In genomic region chr5:175867587-175868347, GRCh38 we compare ENCODE assay signal across 9 cellular contexts. TPM values are rescaled to one million over a fixed set of nuclear protein-coding genes. Genes with fewer than 3 reads are reported as not detected.
DNase-seq lines count a peak whose midpoint lies in the region; ATAC-seq, FAIRE-seq and TF ChIP-seq lines count a peak whose summit lies in the region.
"Had no signal": no experiment of that assay in that cellular context is flagged by ENCODE, and none has a peak within 500 bp of the region (broad histone marks: within the 10 kb centered on the region; RNA-seq: fewer than 3 reads in every experiment).

No MANE protein-coding gene starts in this region.

- no peak for TF ChIP-seq CTCF in bronchial epithelial cell (IDR thresholded peaks at IDR 0.05; ENCODE audit: insufficient read depth, low read length, severe bottlenecking)

- peak; percentile 32 for FAIRE-seq in bronchial epithelial cell (lab: Jason Lieb, UNC)

- H3K4me3 ChIP-seq in bronchial epithelial cell (ENCODE audit: low read depth, low read length), result no peak overlapping the region

- no peaks in the 10 kb centered on the region for H3K36me3 ChIP-seq in bronchial epithelial cell (ENCODE audit: control insufficient read depth, insufficient read depth, low read length)

- H3K27ac Mint-ChIP-seq in stimulated activated naive CD8-positive, alpha-beta T cell treated with anti-CD3 and anti-CD28 coated beads, Interleukin-15, amount 100 ng/mL, for 72 hours, result no peak overlapping the region
- H3K27ac Mint-ChIP-seq: nephron had no signal

- H3K27me3 Mint-ChIP-seq in stimulated activated naive CD8-positive, alpha-beta T cell treated with anti-CD3 and anti-CD28 coated beads, Interleukin-15, amount 100 ng/mL, for 72 hours, result peaks cover 23% of the 10 kb centered on the region

- H3K4me3 Mint-ChIP-seq in stimulated activated naive CD8-positive, alpha-beta T cell treated with anti-CD3 and anti-CD28 coated beads, Interleukin-15, amount 100 ng/mL, for 72 hours, result no peak overlapping the region
- H3K4me3 Mint-ChIP-seq: nephron had no signal

- H3K27me3 ChIP-seq in bronchial epithelial cell (ENCODE audit: control insufficient read depth, insufficient read depth, low read length), result peaks cover 2% of the 10 kb centered on the region

- DNase-seq in activated T-cell treated with anti-CD3 and anti-CD28 coated beads, Interleukin-2, amount 50 U/mL, for 48 hours, result peak; percentile 32 to 33
- DNase-seq in activated T-cell treated with anti-CD3 and anti-CD28 coated beads, Interleukin-2, amount 50 U/mL, for 1 hour, result no peak
- peak; percentile 60 for DNase-seq in NCI-H1694 (lab: John Stamatoyannopoulos, UW)
- no peak for DNase-seq in bronchial epithelial cell (ENCODE audit: low read depth)
- DNase-seq in stimulated activated naive CD8-positive, alpha-beta T cell treated with anti-CD3 and anti-CD28 coated beads, Interleukin-15, amount 100 ng/mL, for 72 hours, result no peak

- peaks cover 12% of the 10 kb centered on the region for H3K4me1 Mint-ChIP-seq in stimulated activated naive CD8-positive, alpha-beta T cell treated with anti-CD3 and anti-CD28 coated beads, Interleukin-15, amount 100 ng/mL, for 72 hours
- H3K4me1 Mint-ChIP-seq: nephron had no signal

- H3K9me3 Mint-ChIP-seq in stimulated activated naive CD8-positive, alpha-beta T cell treated with anti-CD3 and anti-CD28 coated beads, Interleukin-15, amount 100 ng/mL, for 72 hours, result no peaks in the 10 kb centered on the region
- H3K9me3 Mint-ChIP-seq: nephron had no signal

- ATAC-seq in stimulated activated naive CD8-positive, alpha-beta T cell treated with anti-CD3 and anti-CD28 coated beads, Interleukin-15, amount 100 ng/mL, for 72 hours, result peak; percentile 21
- no peak for ATAC-seq in activated CD4-positive, CD25-positive, alpha-beta regulatory T cell treated with anti-CD3 and anti-CD28 coated beads, Interleukin-2, amount 50 U/mL, for 24 hours
- ATAC-seq in HG03565 (IDR thresholded peaks at IDR 0.05; ENCODE audit: unreplicated experiment) (no peak), HG03469 (IDR thresholded peaks at IDR 0.05; ENCODE audit: unreplicated experiment) (no peak)

RNA-seq across cellular contexts. Expression of gene CPLX2, which starts 3.6 kb away (rescaled TPM):
- total RNA-seq in bronchial epithelial cell, result not detected in 2 replicates

Comparison
In these comparisons a context has a peak if more than half of its experiments do, and no peak if none do; other contexts are left out.
1. DNase-seq: peak in activated T-cell treated with anti-CD3 and anti-CD28 coated beads, Interleukin-2, amount 50 U/mL, for 48 hours (2 of 2) and NCI-H1694 (single experiment); none in activated T-cell treated with anti-CD3 and anti-CD28 coated beads, Interleukin-2, amount 50 U/mL, for 1 hour (single experiment), bronchial epithelial cell (single experiment) and stimulated activated naive CD8-positive, alpha-beta T cell treated with anti-CD3 and anti-CD28 coated beads, Interleukin-15, amount 100 ng/mL, for 72 hours (0 of 2).